In the genomic region with DNA sequence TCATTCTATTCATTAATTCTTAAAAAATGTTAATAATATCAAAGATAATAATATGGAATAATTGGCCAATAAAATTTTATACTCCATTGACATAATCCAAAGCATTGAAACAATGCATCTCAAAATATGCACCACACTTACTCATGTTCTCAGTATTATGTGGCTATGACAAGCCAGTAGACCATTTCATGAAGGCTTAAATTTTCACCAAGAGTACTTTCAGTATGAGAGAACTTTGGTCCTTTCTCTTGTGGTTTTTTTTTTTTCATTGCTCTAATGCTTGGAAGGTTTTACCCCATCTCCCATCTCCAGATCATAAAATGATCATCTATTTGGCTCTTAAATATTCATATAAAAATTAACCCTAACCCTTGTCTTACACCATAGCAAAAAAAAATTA, we compare ENCODE assay signal across 15 cellular contexts. TPM values are rescaled to one million over a fixed set of nuclear protein-coding genes. Genes with fewer than 3 reads are reported as not detected.
DNase-seq lines count a peak whose midpoint lies in the region; ATAC-seq and TF ChIP-seq lines count a peak whose summit lies in the region.
"Had no signal": no experiment of that assay in that cellular context is flagged by ENCODE, and none has a peak within 500 bp of the region (broad histone marks: within the 10 kb centered on the region; RNA-seq: fewer than 3 reads in every experiment).

No MANE protein-coding gene starts in this region.

- peaks cover 5% of the 10 kb centered on the region; the same call in 1 of the 2 replicates for H3K9me3 Mint-ChIP-seq in HFFc6

- H3K4me1 Mint-ChIP-seq in HFFc6 (ENCODE audit: low read depth) = 0 out of 2 replicates have a peak, but pooled peaks cover 6% of the 10 kb centered on the region

- H3K27me3 Mint-ChIP-seq in HFFc6 (ENCODE audit: insufficient read depth) = no peaks in the 10 kb centered on the region; the same call in 1 of the 2 replicates

- H3K4me3 Mint-ChIP-seq in HFFc6 = no peak overlapping the region

- no peaks in the 10 kb centered on the region for H3K36me3 Mint-ChIP-seq in HFFc6 (ENCODE audit: low read depth)

- no peak for DNase-seq in HFFc6
- DNase-seq in NCI-H1930 (lab: John Stamatoyannopoulos, UW) = no peak
- DNase-seq in stimulated activated CD4-positive, alpha-beta T cell treated with anti-CD3 and anti-CD28 coated beads, Interleukin-1b, Interleukin-23, amount 100 ng/mL, for 48 hours = no peak
- DNase-seq in hippocampal formation (lab: John Stamatoyannopoulos, UW) = no peak
- DNase-seq: brain microvascular endothelial cell, C1 segment of cervical spinal cord, heart right ventricle, IMR-90, NCI-H1417 treated with DMSO at 0.1 percent for 48 hours, SJCRH30 had no signal

- no peak overlapping the region for H3K27ac Mint-ChIP-seq in HFFc6

- TF ChIP-seq CTCF in HFFc6 (IDR thresholded peaks at IDR 0.05) = no peak

- peak; percentile 82 for ATAC-seq in GM18517 (IDR thresholded peaks at IDR 0.05; ENCODE audit: unreplicated experiment)
- peak; percentile 96 for ATAC-seq in GM19452 (IDR thresholded peaks at IDR 0.05; ENCODE audit: unreplicated experiment)
- peak; percentile 81 for ATAC-seq in HG02798 (IDR thresholded peaks at IDR 0.05; ENCODE audit: poor library complexity, unreplicated experiment)
- ATAC-seq in HG03469 (IDR thresholded peaks at IDR 0.05; ENCODE audit: unreplicated experiment) = peak; percentile 95
- ATAC-seq: heart right ventricle had no signal

RNA-seq across cellular contexts. Expression of gene TMEM140, which starts 45.5 kb away (rescaled TPM):
- 1 to 10 TPM in 4 of 6 experiments, under 1 TPM in 2; 0.47 to 2.2 (median 1.6) TPM for total RNA-seq in HFFc6 (2021; fragmentation: NEBNext Ultra II Directional; extraction: Animal tissue kit (Norgen Biotek cat#: 25700))
- total RNA-seq: osteocyte had no signal
